ENCODE assay signal across 19 cellular contexts in the genomic region with DNA sequence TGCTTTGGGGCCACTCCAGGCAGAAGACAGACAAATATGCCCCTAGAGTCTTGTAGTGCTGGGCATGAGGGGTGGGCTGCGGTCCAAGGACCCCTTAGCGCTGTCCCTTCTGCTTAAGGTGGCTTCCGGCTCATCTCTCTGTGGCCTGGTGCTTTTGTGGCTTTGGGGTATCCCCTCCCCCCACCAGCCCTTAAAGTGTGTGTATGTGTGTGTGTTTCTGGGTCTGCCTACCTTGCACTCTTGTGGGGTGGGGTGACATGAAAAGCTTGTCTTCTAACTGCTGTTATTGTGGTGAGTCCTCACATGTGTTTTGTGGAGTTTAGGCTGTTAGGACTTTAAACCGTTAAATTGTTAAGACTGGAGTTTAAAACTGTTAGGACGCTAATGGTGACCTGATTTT. TPM values are rescaled to one million over a fixed set of nuclear protein-coding genes. Genes with fewer than 3 reads are reported as not detected.
A peak's percentile ranks its signal among the peaks of the same experiment; 100 is the strongest.
DNase-seq lines count a peak whose midpoint lies in the region; ATAC-seq, FAIRE-seq and TF ChIP-seq lines count a peak whose summit lies in the region.
"Had no signal": no experiment of that assay in that cellular context is flagged by ENCODE, and none has a peak within 500 bp of the region (broad histone marks: within the 10 kb centered on the region; RNA-seq: fewer than 3 reads in every experiment).

No MANE protein-coding gene starts in this region.

- no peak for TF ChIP-seq CTCF in natural killer cell (IDR thresholded peaks at IDR 0.05)
- TF ChIP-seq CTCF in hepatocyte (IDR thresholded peaks at IDR 0.05; ENCODE audit: poor library complexity) = no peak

- H3K4me1 ChIP-seq in BLaER1 = peaks cover 7% of the 10 kb centered on the region
- H3K4me1 ChIP-seq in hepatocyte (ENCODE audit: insufficient read depth) = peaks cover 5% of the 10 kb centered on the region
- H3K4me1 ChIP-seq: SJCRH30 had no signal

- H3K9me3 ChIP-seq in BLaER1 (peaks cover 37% of the 10 kb centered on the region), hepatocyte (ENCODE audit: low read depth) (no peaks in the 10 kb centered on the region)
- H3K9me3 ChIP-seq: sigmoid colon, SJCRH30 had no signal

- ATAC-seq in natural killer cell (peak; percentile 68 to 79 (median 73)), HG03378 (IDR thresholded peaks at IDR 0.05; ENCODE audit: unreplicated experiment) (no peak), HG03460 (IDR thresholded peaks at IDR 0.05; ENCODE audit: unreplicated experiment) (no peak)

- H3K79me2 ChIP-seq in hepatocyte = peaks cover 100% of the 10 kb centered on the region

- H3K36me3 ChIP-seq in BLaER1 = peaks cover 89% of the 10 kb centered on the region
- no peaks in the 10 kb centered on the region for H3K36me3 ChIP-seq in hepatocyte (replicated peaks; ENCODE audit: insufficient read depth, low read depth)

- H3K27ac Mint-ChIP-seq in activated naive CD8-positive, alpha-beta T cell = peak overlapping the region; percentile 69
- peak overlapping the region; percentile 83 to 88 for H3K27ac Mint-ChIP-seq in natural killer cell

- H3K4me3 ChIP-seq in BLaER1 = no peak overlapping the region
- H3K4me3 ChIP-seq in hepatocyte = no peak overlapping the region
- H3K4me3 ChIP-seq: sigmoid colon, SJCRH30 had no signal

- H2AFZ ChIP-seq in hepatocyte = no peak overlapping the region

- WGBS in hepatocyte (ENCODE audit: low lambda C conversion rate, missing lambda C conversion rate) = 91% methylated on average over 5 of the region's 5 CpGs

- no peaks in the 10 kb centered on the region for H3K27me3 Mint-ChIP-seq in activated naive CD8-positive, alpha-beta T cell
- no peaks in the 10 kb centered on the region for H3K27me3 Mint-ChIP-seq in natural killer cell (ENCODE audit: low read depth in 2 of 2)

- H3K27ac ChIP-seq in BLaER1 = no peak overlapping the region
- no peak overlapping the region for H3K27ac ChIP-seq in hepatocyte
- H3K27ac ChIP-seq: SJCRH30 had no signal

- H3K27me3 ChIP-seq in BLaER1 = no peaks in the 10 kb centered on the region
- H3K27me3 ChIP-seq in hepatocyte = no peaks in the 10 kb centered on the region
- H3K27me3 ChIP-seq: sigmoid colon, SJCRH30 had no signal

- H3K4me1 Mint-ChIP-seq in activated naive CD8-positive, alpha-beta T cell (ENCODE audit: low read depth) = peaks cover 58% of the 10 kb centered on the region
- H3K4me1 Mint-ChIP-seq in natural killer cell = peaks cover 64 to 79% of the 10 kb centered on the region in 2 donors

- no peak for TF ChIP-seq POLR2A in GM12891 (IDR thresholded peaks at IDR 0.05; ENCODE audit: low read depth, low read length)

- H3K36me3 Mint-ChIP-seq in activated naive CD8-positive, alpha-beta T cell = peaks cover 5% of the 10 kb centered on the region
- H3K36me3 Mint-ChIP-seq in natural killer cell = no peaks in the 10 kb centered on the region

- H3K4me2 ChIP-seq in BLaER1 (peak overlapping the region; percentile 17; the same call in 1 of the 2 replicates), hepatocyte (no peak overlapping the region)

- no peaks in the 10 kb centered on the region for H3K9me2 ChIP-seq in hepatocyte (replicated peaks; ENCODE audit: insufficient read depth)

- no peak overlapping the region for H3K9ac ChIP-seq in BLaER1

- no peaks in the 10 kb centered on the region for H3K9me3 Mint-ChIP-seq in activated naive CD8-positive, alpha-beta T cell (ENCODE audit: low read depth)
- no peaks in the 10 kb centered on the region for H3K9me3 Mint-ChIP-seq in natural killer cell

- intact Hi-C loops in natural killer cell (cut with micrococcal nuclease) = loop anchor here (2.0 to 5.0 kb wide), 2 partner anchors 22 to 95 kb away; no protein-coding TSS in a partner anchor

- DNase-seq in GM12891 (ENCODE audit: insufficient read length, low spot score) = no peak
- peak; percentile 51 for DNase-seq in natural killer cell
- no peak for DNase-seq in hepatocyte (ENCODE audit: low spot score)
- no peak for DNase-seq in SK-N-DZ (ENCODE audit: low spot score)
- DNase-seq: activated CD4-positive, CD25-positive, alpha-beta regulatory T cell treated with anti-CD3 and anti-CD28 coated beads, Interleukin-2, amount 50 U/mL, for 72 hours; activated CD8-positive, alpha-beta memory T cell treated with anti-CD3 and anti-CD28 coated beads, Interleukin-2, amount 50 U/mL, for 4 hours; effector CD4-positive, alpha-beta T cell; GDM1; kidney glomerular epithelial cell; NCI-H524; nucleus accumbens; sigmoid colon; SJCRH30; stimulated activated CD4-positive, alpha-beta T cell treated with anti-CD3 and anti-CD28 coated beads, Interleukin-1b, Interleukin-23, amount 100 ng/mL, for 48 hours had no signal

- peaks cover 100% of the 10 kb centered on the region for H4K20me1 ChIP-seq in BLaER1
- H4K20me1 ChIP-seq in hepatocyte (ENCODE audit: insufficient read depth, poor library complexity, severe bottlenecking) = peaks cover 80% of the 10 kb centered on the region

- H3K4me3 Mint-ChIP-seq in activated naive CD8-positive, alpha-beta T cell = peak overlapping the region; percentile 6
- H3K4me3 Mint-ChIP-seq in natural killer cell = peak overlapping the region; percentile 80

- peak; percentile 5 for FAIRE-seq in GM12891 (lab: Jason Lieb, UNC)
- FAIRE-seq: D721Med had no signal

TF ChIP-seq in GM12891, 5 proteins besides CTCF, POLR2A, EP300 and RAD21:
- no peak for TF ChIP-seq TAF1 (IDR thresholded peaks at IDR 0.05; ENCODE audit: low read depth, low read length)

RNA-seq across cellular contexts. Expression of a gene that starts 23.6 kb away (rescaled TPM):
- 56.6 TPM for polyA plus RNA-seq in GM12891 (2012; ENCODE audit: low read depth, missing spikeins)
- total RNA-seq in natural killer cell (100 to 1,000 TPM; 160 to 173 (median 164) TPM), hepatocyte (91.1 and 105 TPM in 2 replicates)
- 70.9 and 89.6 TPM in 2 replicates for polyA plus RNA-seq in hepatocyte
- 83.8 and 85.0 TPM in 2 replicates for polyA plus RNA-seq in SK-N-DZ (2014; cell fraction: cytosol; rRNA removed)
- polyA plus RNA-seq in SK-N-DZ (2014; cell fraction: nucleus; rRNA removed) = 151 and 216 TPM in 2 replicates

Comparison
In these comparisons a context has a peak if more than half of its experiments do, and no peak if none do; other contexts are left out.
1. ATAC-seq: peak in natural killer cell (3 of 3); none in HG03378 (single experiment) and HG03460 (single experiment).